In genomic region chr4:57612279-57612678, GRCh38 we compare ENCODE assay signal across 19 cellular contexts.
A peak's percentile ranks its signal among the peaks of the same experiment; 100 is the strongest.
DNase-seq lines count a peak whose midpoint lies in the region.
"Had no signal": no experiment of that assay in that cellular context is flagged by ENCODE, and none has a peak within 500 bp of the region (broad histone marks: within the 10 kb centered on the region; RNA-seq: fewer than 3 reads in every experiment).

No MANE protein-coding gene starts in this region.

- DNase-seq in DMS 273 (lab: John Stamatoyannopoulos, UW; ENCODE audit: unreplicated experiment), result peak; percentile 8
- DNase-seq in DMS 273 treated with DMSO at 0.1 percent for 48 hours (lab: John Stamatoyannopoulos, UW), result no peak
- peak; percentile 51 for DNase-seq in OCI-M1 (lab: John Stamatoyannopoulos, UW)
- DNase-seq in kidney glomerular epithelial cell (lab: John Stamatoyannopoulos, UW), result peak; percentile 70
- DNase-seq in renal cortical epithelial cell (ENCODE audit: low read depth), result peak; percentile 13
- no peak for DNase-seq in stimulated activated CD4-positive, alpha-beta T cell treated with anti-CD3 and anti-CD28 coated beads, Interleukin-4, amount 100 ng/mL, for 4 hours
- no peak for DNase-seq in dedifferentiated amniotic fluid mesenchymal stem cell (ENCODE audit: extremely low spot score)
- no peak for DNase-seq in NCI-H1436 treated with DMSO at 0.1 percent for 48 hours (lab: John Stamatoyannopoulos, UW)
- DNase-seq: 8988T; anterior cingulate cortex; cortex of kidney; HCEC 1CT; left cardiac atrium; naive thymus-derived CD8-positive, alpha-beta T cell; NCI-H1092; NCI-H1930; retina; stimulated activated naive CD8-positive, alpha-beta T cell treated with anti-CD3 and anti-CD28 coated beads, Interleukin-15, Interleukin-2, amounts not matched to agents 100 U/mL and 50 U/mL, for 24 hours; thyroid gland had no signal

Comparison
In these comparisons a context has a peak if more than half of its experiments do, and no peak if none do; other contexts are left out.
1. DNase-seq: peak in DMS 273 (single experiment), OCI-M1 (single experiment), kidney glomerular epithelial cell (single experiment) and renal cortical epithelial cell (single experiment); none in DMS 273 treated with DMSO at 0.1 percent for 48 hours (single experiment), stimulated activated CD4-positive, alpha-beta T cell treated with anti-CD3 and anti-CD28 coated beads, Interleukin-4, amount 100 ng/mL, for 4 hours (0 of 2), dedifferentiated amniotic fluid mesenchymal stem cell (single experiment) and NCI-H1436 treated with DMSO at 0.1 percent for 48 hours (single experiment).